Comparison of ENCODE assay signal across 1 cellular context in the genomic region with DNA sequence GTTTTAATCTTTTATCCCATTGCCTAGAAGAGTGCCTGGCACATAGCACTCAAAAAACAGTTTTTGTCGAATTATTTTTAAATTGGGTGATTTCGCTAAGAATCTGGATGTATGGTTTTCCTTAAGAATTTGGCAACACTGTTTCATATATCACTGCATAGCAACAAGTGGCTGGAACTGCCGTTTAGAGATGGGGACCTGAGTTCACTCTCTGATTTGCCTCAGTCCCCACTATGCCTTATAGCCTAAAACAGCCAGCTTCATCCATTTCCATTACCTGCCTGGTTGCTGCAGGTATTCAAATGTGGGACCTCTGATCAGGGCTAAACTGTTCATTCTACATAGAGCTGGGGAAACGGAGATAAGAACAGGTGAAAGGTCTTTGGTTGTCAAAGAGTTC.
TF ChIP-seq lines count a peak whose summit lies in the region.

No MANE protein-coding gene starts in this region.

TF ChIP-seq in GM23338, 12 proteins besides CTCF, POLR2A, EP300 and RAD21 (continued from another document):
- TF ChIP-seq, protein P1, sequence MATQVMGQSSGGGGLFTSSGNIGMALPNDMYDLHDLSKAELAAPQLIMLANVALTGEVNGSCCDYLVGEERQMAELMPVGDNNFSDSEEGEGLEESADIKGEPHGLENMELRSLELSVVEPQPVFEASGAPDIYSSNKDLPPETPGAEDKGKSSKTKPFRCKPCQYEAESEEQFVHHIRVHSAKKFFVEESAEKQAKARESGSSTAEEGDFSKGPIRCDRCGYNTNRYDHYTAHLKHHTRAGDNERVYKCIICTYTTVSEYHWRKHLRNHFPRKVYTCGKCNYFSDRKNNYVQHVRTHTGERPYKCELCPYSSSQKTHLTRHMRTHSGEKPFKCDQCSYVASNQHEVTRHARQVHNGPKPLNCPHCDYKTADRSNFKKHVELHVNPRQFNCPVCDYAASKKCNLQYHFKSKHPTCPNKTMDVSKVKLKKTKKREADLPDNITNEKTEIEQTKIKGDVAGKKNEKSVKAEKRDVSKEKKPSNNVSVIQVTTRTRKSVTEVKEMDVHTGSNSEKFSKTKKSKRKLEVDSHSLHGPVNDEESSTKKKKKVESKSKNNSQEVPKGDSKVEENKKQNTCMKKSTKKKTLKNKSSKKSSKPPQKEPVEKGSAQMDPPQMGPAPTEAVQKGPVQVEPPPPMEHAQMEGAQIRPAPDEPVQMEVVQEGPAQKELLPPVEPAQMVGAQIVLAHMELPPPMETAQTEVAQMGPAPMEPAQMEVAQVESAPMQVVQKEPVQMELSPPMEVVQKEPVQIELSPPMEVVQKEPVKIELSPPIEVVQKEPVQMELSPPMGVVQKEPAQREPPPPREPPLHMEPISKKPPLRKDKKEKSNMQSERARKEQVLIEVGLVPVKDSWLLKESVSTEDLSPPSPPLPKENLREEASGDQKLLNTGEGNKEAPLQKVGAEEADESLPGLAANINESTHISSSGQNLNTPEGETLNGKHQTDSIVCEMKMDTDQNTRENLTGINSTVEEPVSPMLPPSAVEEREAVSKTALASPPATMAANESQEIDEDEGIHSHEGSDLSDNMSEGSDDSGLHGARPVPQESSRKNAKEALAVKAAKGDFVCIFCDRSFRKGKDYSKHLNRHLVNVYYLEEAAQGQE (IDR thresholded peaks at IDR 0.05; ENCODE audit: unreplicated experiment): no peak
